ENCODE assay signal across 21 cellular contexts in genomic region chr7:5435291-5436002, GRCh38. TPM values are rescaled to one million over a fixed set of nuclear protein-coding genes. Genes with fewer than 3 reads are reported as not detected.
DNase-seq lines count a peak whose midpoint lies in the region; ATAC-seq and TF ChIP-seq lines count a peak whose summit lies in the region.
"Had no signal": no experiment of that assay in that cellular context is flagged by ENCODE, and none has a peak within 500 bp of the region (broad histone marks: within the 10 kb centered on the region; RNA-seq: fewer than 3 reads in every experiment).

No MANE protein-coding gene starts in this region.

- no peak for TF ChIP-seq CTCF in GM12864 (IDR thresholded peaks at IDR 0.05; ENCODE audit: low read depth, low read length, missing control alignments)
- TF ChIP-seq CTCF in brain (conservative IDR thresholded peaks at IDR 0.05), result no peak
- no peak for TF ChIP-seq CTCF in gastroesophageal sphincter (IDR thresholded peaks at IDR 0.05)

- H3K36me3 ChIP-seq in gastroesophageal sphincter, result peaks cover 0 to 12% of the 10 kb centered on the region in 2 donors

- no peak for TF ChIP-seq EP300 in gastroesophageal sphincter (IDR thresholded peaks at IDR 0.05)

- peaks cover 3% of the 10 kb centered on the region for H3K27me3 Mint-ChIP-seq in brain

- no peak for TF ChIP-seq POLR2A in gastroesophageal sphincter (IDR thresholded peaks at IDR 0.05)

- H3K4me3 ChIP-seq in GM12864 (ENCODE audit: low read depth, low read length) (no peak overlapping the region), gastroesophageal sphincter (no peak overlapping the region)
- H3K4me3 ChIP-seq: hepatocyte, K562 had no signal

- H3K4me3 Mint-ChIP-seq in brain, result peak overlapping the region in 1 of 5 experiments; percentile 71
- H3K4me3 Mint-ChIP-seq: T-helper 1 cell treated with Interleukin-12 subunit alpha and Interleukin-12 subunit beta and Interleukin-4 antibody, amounts not matched to agents 30 μg/mL and 1 μg/mL, for 36 hours had no signal

- peak overlapping the region in 3 of 5 experiments; percentile 22 to 81 (median 75) for H3K27ac Mint-ChIP-seq in brain
- H3K27ac Mint-ChIP-seq: activated T-helper 2 cell treated with anti-CD3 and anti-CD28 coated beads, Interferon-gamma antibody, Interleukin-2, Interleukin-4, amounts not matched to agents 10 μg/mL and 5 μg/mL and 100 μg/mL, durations not matched to agents 14 hours and 24 hours and 36 hours; T-helper 1 cell treated with Interleukin-12 subunit alpha and Interleukin-12 subunit beta and Interleukin-4 antibody, amounts not matched to agents 30 μg/mL and 1 μg/mL, for 36 hours had no signal

- peaks cover 79% of the 10 kb centered on the region for H3K36me3 Mint-ChIP-seq in brain

- ATAC-seq in GM19023 (IDR thresholded peaks at IDR 0.05; ENCODE audit: unreplicated experiment) (peak; percentile 64), HG02885 (IDR thresholded peaks at IDR 0.05; ENCODE audit: poor library complexity, unreplicated experiment) (peak; percentile 69), gastroesophageal sphincter (no peak), GM21528 (IDR thresholded peaks at IDR 0.05; ENCODE audit: low FRiP score, unreplicated experiment) (no peak)
- ATAC-seq: K562, sciatic nerve had no signal

- no peaks in the 10 kb centered on the region for H3K27me3 ChIP-seq in gastroesophageal sphincter
- H3K27me3 ChIP-seq: hepatocyte had no signal

- H3K4me1 Mint-ChIP-seq in brain, result peaks cover 15% of the 10 kb centered on the region

- peaks cover 0 to 53% (median 16%) of the 10 kb centered on the region in 5 experiments for H3K9me3 Mint-ChIP-seq in brain

- H3K4me1 ChIP-seq in gastroesophageal sphincter, result peaks cover 0 to 28% (median under 1%) of the 10 kb centered on the region in 3 donors

- H3K9me3 ChIP-seq in gastroesophageal sphincter, result peaks cover 0 to 10% (median 0%) of the 10 kb centered on the region in 3 donors

- 77 to 98% methylated on average over 7 of the region's 12 CpGs for WGBS in gastroesophageal sphincter (ENCODE audit: low coverage in 1 of 2), 2 donors

- no peak overlapping the region for H3K27ac ChIP-seq in gastroesophageal sphincter
- H3K27ac ChIP-seq: hepatocyte had no signal

- peak; percentile 45 for DNase-seq in GM12864 (ENCODE audit: low read depth)
- DNase-seq in midbrain (lab: John Stamatoyannopoulos, UW), result no peak
- DNase-seq in A172 (ENCODE audit: low spot score), result no peak
- DNase-seq: activated CD4-positive, CD25-positive, alpha-beta regulatory T cell; central memory CD4-positive, alpha-beta T cell; effector memory CD4-positive, alpha-beta T cell; HCEC 1CT; kidney glomerular epithelial cell; NCI-H1048; NCI-H774; stimulated activated CD4-positive, alpha-beta T cell treated with anti-CD3 and anti-CD28 coated beads, Interleukin-1b, Interleukin-23, amount 100 ng/mL, for 48 hours had no signal

RNA-seq across cellular contexts. Expression of gene TNRC18, which starts 11.8 kb away (rescaled TPM):
- 36.8 TPM for polyA plus RNA-seq in brain (ENCODE audit: insufficient read depth, low read depth, low replicate concordance)
- total RNA-seq in gastroesophageal sphincter, result 100 to 1,000 TPM in 3 of 4 donors, 10 to 100 TPM in 1; 87.6 to 218 (median 124) TPM
- total RNA-seq in A172 (2014; rRNA removed; shearing (Covaris generic)), result 15.0 and 17.4 TPM in 2 replicates

Comparison
In these comparisons a context has a peak if more than half of its experiments do, and no peak if none do; other contexts are left out.
1. ATAC-seq: peak in GM19023 (single experiment) and HG02885 (single experiment); none in gastroesophageal sphincter (single experiment) and GM21528 (single experiment).